Comparison of ENCODE assay signal across 14 cellular contexts in the genomic region with DNA sequence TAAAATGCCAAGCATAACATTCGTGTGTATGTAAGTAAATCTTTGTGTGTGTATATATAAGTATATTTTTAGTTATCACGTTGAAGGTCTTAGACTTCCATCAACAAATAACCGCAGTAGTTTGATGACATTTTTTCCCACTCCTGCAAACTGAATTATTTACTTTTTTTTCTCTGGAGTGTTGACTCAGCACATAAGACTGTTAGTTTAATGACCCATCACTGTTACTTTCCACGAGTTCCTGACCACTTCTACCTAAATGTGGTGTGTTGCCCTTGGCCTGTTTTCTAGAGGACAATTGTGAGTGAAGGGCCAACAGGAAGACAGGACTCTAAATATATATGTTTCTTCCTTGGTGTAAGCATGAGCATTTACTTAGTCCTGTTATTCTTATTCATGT.
DNase-seq lines count a peak whose midpoint lies in the region; ATAC-seq, FAIRE-seq and TF ChIP-seq lines count a peak whose summit lies in the region.
"Had no signal": no experiment of that assay in that cellular context is flagged by ENCODE, and none has a peak within 500 bp of the region (broad histone marks: within the 10 kb centered on the region; RNA-seq: fewer than 3 reads in every experiment).

No MANE protein-coding gene starts in this region.

- H3K4me2 ChIP-seq in IMR-90 (ENCODE audit: low read depth, low read length) (peak overlapping the region; percentile 29; the same call in 1 of the 2 replicates), HepG2 (ENCODE audit: low read depth, low read length) (no peak overlapping the region)
- H3K4me2 ChIP-seq: BLaER1 had no signal

- peak overlapping the region; percentile 15; the same call in 1 of the 2 replicates for H3K18ac ChIP-seq in IMR-90 (ENCODE audit: low read depth, low read length)

- H2BK5ac ChIP-seq in IMR-90 (ENCODE audit: low read depth, low read length, poor library complexity, severe bottlenecking), result peak overlapping the region; percentile 87

- no peaks in the 10 kb centered on the region for H3K79me2 ChIP-seq in HepG2 (ENCODE audit: insufficient read depth, low read length)

- no peak overlapping the region for H3K4ac ChIP-seq in IMR-90 (ENCODE audit: low read depth, low read length)

- in situ Hi-C loops in IMR-90 (cut with MboI; ENCODE audit: low sequenced_read_pairs) (no loop called here), brain microvascular endothelial cell (cut with HindIII; ENCODE audit: low pct_ligation_motif_present, low sequenced_read_pairs) (no loop called here), HepG2 (cut with HindIII; ENCODE audit: extremely low pct_ligation_motif_present, low pct_unique_long_range_greater_than_20kb) (no loop called here)

- no peak overlapping the region for H3K27ac ChIP-seq in AG04450 (ENCODE audit: low read depth, low read length)
- H3K27ac ChIP-seq in IMR-90 (ENCODE audit: insufficient read depth, low read length), result no peak overlapping the region
- H3K27ac ChIP-seq in brain microvascular endothelial cell, result peak overlapping the region; percentile 4
- H3K27ac ChIP-seq in HepG2 (ENCODE audit: extremely low read length, insufficient read depth, low read length), result no peak overlapping the region
- H3K27ac ChIP-seq in heart left ventricle, result peak overlapping the region in 3 of 12 donors; percentile 0 to 39 (median 39)
- H3K27ac ChIP-seq: BLaER1, right atrium auricular region had no signal

- H2AK5ac ChIP-seq in IMR-90 (ENCODE audit: low read depth, low read length), result no peak overlapping the region

- H4K20me1 ChIP-seq in IMR-90 (ENCODE audit: insufficient read depth, low read length), result peaks cover 4% of the 10 kb centered on the region; the same call in 1 of the 2 replicates
- H4K20me1 ChIP-seq in HepG2 (ENCODE audit: insufficient read depth, low read length), result no peaks in the 10 kb centered on the region
- H4K20me1 ChIP-seq: BLaER1 had no signal

- FAIRE-seq in HepG2 (lab: Jason Lieb, UNC), result no peak

- no peaks in the 10 kb centered on the region for H3K27me3 ChIP-seq in AG04450 (ENCODE audit: control insufficient read depth, insufficient read depth, low read length)
- no peaks in the 10 kb centered on the region for H3K27me3 ChIP-seq in IMR-90 (ENCODE audit: control insufficient read depth, insufficient read depth, low read length)
- no peaks in the 10 kb centered on the region for H3K27me3 ChIP-seq in brain microvascular endothelial cell (replicated peaks)
- no peaks in the 10 kb centered on the region for H3K27me3 ChIP-seq in HepG2 (ENCODE audit: control insufficient read depth in 1 of 2, insufficient read depth in 2 of 2, low read length in 2 of 2)
- H3K27me3 ChIP-seq in heart left ventricle, result no peaks in the 10 kb centered on the region
- H3K27me3 ChIP-seq: BLaER1, right atrium auricular region had no signal

- TF ChIP-seq RAD21 in IMR-90 (IDR thresholded peaks at IDR 0.05; ENCODE audit: low read length) (no peak), HepG2 (CRISPR knock-in tag; IDR thresholded peaks at IDR 0.05) (no peak)

- TF ChIP-seq CTCF in AG04450 (IDR thresholded peaks at IDR 0.05; ENCODE audit: low read depth, low read length) (no peak), IMR-90 (conservative IDR thresholded peaks at IDR 0.05; ENCODE audit: low read depth, low read length) (no peak), brain microvascular endothelial cell (IDR thresholded peaks at IDR 0.05; ENCODE audit: low read depth, low read length, missing control alignments) (no peak), HepG2 (CRISPR knock-in tag; IDR thresholded peaks at IDR 0.05) (no peak), heart left ventricle (IDR thresholded peaks at IDR 0.05) (no peak)

- H2AFZ ChIP-seq in IMR-90 (replicated peaks; ENCODE audit: low read length, poor library complexity) (no peak overlapping the region), HepG2 (ENCODE audit: low read length) (no peak overlapping the region)

- no TSS peak for BruUV-seq in IMR-90 (replicated peaks; lab: Mats Ljungman, UMichigan)
- BruUV-seq in HepG2 (replicated peaks; lab: Mats Ljungman, UMichigan), result no TSS peak

- dilution Hi-C loops in IMR-90 (cut with HindIII; ENCODE audit: low sequenced_read_pairs, unreplicated experiment), result no loop called here

- H2BK120ac ChIP-seq in IMR-90 (ENCODE audit: low read depth, low read length), result no peak overlapping the region

- no peak overlapping the region for H3K4me3 ChIP-seq in AG04450 (ENCODE audit: low read depth, low read length)
- no peak overlapping the region for H3K4me3 ChIP-seq in IMR-90 (ENCODE audit: insufficient read depth, low read depth, low read length)
- no peak overlapping the region for H3K4me3 ChIP-seq in brain microvascular endothelial cell (ENCODE audit: low read depth, low read length)
- no peak overlapping the region for H3K4me3 ChIP-seq in HepG2 (replicated peaks in 1 of 3; ENCODE audit: insufficient read depth in 1 of 3, low read depth in 2 of 3, low read length in 3 of 3)
- no peak overlapping the region for H3K4me3 ChIP-seq in heart left ventricle
- H3K4me3 ChIP-seq: BLaER1, right atrium auricular region had no signal

- H2AK9ac ChIP-seq in IMR-90 (replicated peaks; ENCODE audit: low read depth, low read length, poor library complexity), result no peak overlapping the region

- CTCF ChIA-PET in AG04450 (lab: Charles Lee) (no interaction called here), IMR-90 (lab: Yijun Ruan, JAX) (no interaction called here), HepG2 (lab: Yijun Ruan, JAX; ENCODE audit: low intra/inter-chr PET ratio, low total read pairs) (no interaction called here)

- peak in 1 of 2 experiments; percentile 79; a peak in 1 of 4 replicates for TF ChIP-seq EP300 in HepG2 (IDR thresholded peaks at IDR 0.05; ENCODE audit: low read depth in 2 of 2, low read length in 2 of 2)
- peak; percentile 27; the same call in 1 of the 2 replicates for TF ChIP-seq EP300 in HepG2 (CRISPR knock-in tag; IDR thresholded peaks at IDR 0.05; ENCODE audit: borderline replicate concordance)

- H3K9me1 ChIP-seq in IMR-90 (ENCODE audit: insufficient read depth, low read length), result peaks cover 3% of the 10 kb centered on the region

- no peak overlapping the region for H2BK20ac ChIP-seq in IMR-90 (ENCODE audit: low read depth, low read length)

- H4K91ac ChIP-seq in IMR-90 (ENCODE audit: insufficient read depth, low read depth, low read length), result no peak overlapping the region

- H3K23ac ChIP-seq in IMR-90 (ENCODE audit: low read depth, low read length), result no peak overlapping the region

- H4K5ac ChIP-seq in IMR-90 (ENCODE audit: low read depth, low read length), result no peak overlapping the region

- H3K9ac ChIP-seq in IMR-90 (ENCODE audit: low read depth, low read length), result no peak overlapping the region
- H3K9ac ChIP-seq in HepG2 (ENCODE audit: insufficient read depth, low read depth, low read length), result no peak overlapping the region
- H3K9ac ChIP-seq: BLaER1 had no signal

- WGBS in IMR-90 (ENCODE audit: extremely low coverage in 2 of 2, insufficient read length in 1 of 2), 2 experiments, result no CpG with 5 or more reads among the region's 4 CpGs
- 1% methylated on average over 4 of the region's 4 CpGs for WGBS in HepG2 (ENCODE audit: low lambda C conversion rate)
- WGBS in heart left ventricle, 4 donors, result 24 to 31% (median 26%) methylated on average over 4 of the region's 4 CpGs

- H3K9me3 ChIP-seq in AG04450 (ENCODE audit: control insufficient read depth, insufficient read depth, low read length) (no peaks in the 10 kb centered on the region), IMR-90 (ENCODE audit: control insufficient read depth, insufficient read depth, low read length) (no peaks in the 10 kb centered on the region), HepG2 (ENCODE audit: low read length) (no peaks in the 10 kb centered on the region), heart left ventricle (peaks cover 0 to 14% (median 0%) of the 10 kb centered on the region in 12 donors)

- no peak for TF ChIP-seq POLR2A in IMR-90 (IDR thresholded peaks at IDR 0.05; ENCODE audit: low read depth, low read length)
- no peak for TF ChIP-seq POLR2A in HepG2 (IDR thresholded peaks at IDR 0.05; ENCODE audit: insufficient read depth in 1 of 2, low read depth in 2 of 2, low read length in 2 of 2)
- TF ChIP-seq POLR2A in heart left ventricle (IDR thresholded peaks at IDR 0.05), result no peak

- H3K56ac ChIP-seq in IMR-90 (ENCODE audit: extremely low read depth, insufficient read depth, low read length), result no peak overlapping the region

- H4K8ac ChIP-seq in IMR-90 (ENCODE audit: low read depth in 2 of 2, low read length in 2 of 2), result no peak overlapping the region

- H3K4me1 ChIP-seq in IMR-90 (ENCODE audit: control insufficient read depth, insufficient read depth, low read length) (peaks cover 6% of the 10 kb centered on the region), HepG2 (ENCODE audit: insufficient read depth, low read length) (peaks cover 26% of the 10 kb centered on the region), heart left ventricle (peaks cover 0 to 45% (median 17%) of the 10 kb centered on the region in 12 donors)
- H3K4me1 ChIP-seq: BLaER1 had no signal

- POLR2A ChIA-PET in AG04450 (lab: Yijun Ruan, JAX) (no interaction called here), IMR-90 (lab: Charles Lee; ENCODE audit: unreplicated experiment) (no interaction called here), HepG2 (lab: Yijun Ruan, JAX) (no interaction called here)

- H3K14ac ChIP-seq in IMR-90 (replicated peaks; ENCODE audit: low read depth, low read length), result no peak overlapping the region

- intact Hi-C loops in IMR-90 (cut with micrococcal nuclease), result loop anchor here (5.0 kb wide), 1 partner anchor 107 kb away; a partner anchor contains a TSS
- intact Hi-C loops in HepG2 (cut with micrococcal nuclease; ENCODE audit: unreplicated experiment), result no loop called here
- intact Hi-C loops in heart left ventricle (cut with DNase I), result loop anchor here in 1 of 10 donors (5.0 kb wide), 1 partner anchor 138 kb away; no protein-coding TSS in a partner anchor

- no peak overlapping the region for H2BK15ac ChIP-seq in IMR-90 (ENCODE audit: low read depth, low read length)

- peaks cover 8 to 16% of the 10 kb centered on the region in 2 experiments for H3K79me1 ChIP-seq in IMR-90 (ENCODE audit: low read depth in 1 of 2, low read length in 2 of 2)

- ATAC-seq in IMR-90 (ENCODE audit: low read depth) (peak; percentile 88), HepG2 (peak; percentile 61), heart left ventricle (no peak)

- peak; percentile 81 for DNase-seq in AG04450 (ENCODE audit: low read depth, low spot score)
- peak; percentile 95 for DNase-seq in IMR-90
- peak; percentile 66 for DNase-seq in brain microvascular endothelial cell
- DNase-seq in HepG2 (ENCODE audit: low spot score), result peak; percentile 75
- no peak for DNase-seq in NCI-H524 (lab: John Stamatoyannopoulos, UW)
- DNase-seq in heart left ventricle, result no peak
- DNase-seq in DMS 273 treated with DMSO at 0.1 percent for 48 hours (lab: John Stamatoyannopoulos, UW), result no peak
- no peak for DNase-seq in NCI-H526 treated with DMSO at 0.1 percent for 48 hours (lab: John Stamatoyannopoulos, UW)
- DNase-seq: activated CD4-positive, CD25-positive, alpha-beta regulatory T cell; central memory CD4-positive, alpha-beta T cell; glutamatergic neuron; NCI-H2107 had no signal

- H3K36me3 ChIP-seq in IMR-90 (ENCODE audit: control insufficient read depth, insufficient read depth, low read length), result peaks cover 3% of the 10 kb centered on the region
- H3K36me3 ChIP-seq in brain microvascular endothelial cell (replicated peaks), result peaks cover 3% of the 10 kb centered on the region
- H3K36me3 ChIP-seq in HepG2 (replicated peaks in 1 of 2; ENCODE audit: control insufficient read depth in 1 of 2, insufficient read depth in 2 of 2, low read length in 2 of 2), result no peaks in the 10 kb centered on the region
- peaks cover 0 to 9% (median 0%) of the 10 kb centered on the region in 9 donors for H3K36me3 ChIP-seq in heart left ventricle
- H3K36me3 ChIP-seq: BLaER1, right atrium auricular region had no signal

Comparison
In these comparisons a context has a peak if more than half of its experiments do, and no peak if none do; other contexts are left out.
1. DNase-seq: peak in AG04450 (single experiment), IMR-90 (single experiment), brain microvascular endothelial cell (single experiment) and HepG2 (single experiment); none in NCI-H524 (0 of 2), heart left ventricle (0 of 5), DMS 273 treated with DMSO at 0.1 percent for 48 hours (single experiment) and NCI-H526 treated with DMSO at 0.1 percent for 48 hours (single experiment).
2. ATAC-seq: peak in IMR-90 (single experiment) and HepG2 (single experiment); none in heart left ventricle (0 of 4).